18 cellular contexts compared by ENCODE assay signal in genomic region chr6:38164131-38164481, GRCh38.
"Had no signal": no experiment of that assay in that cellular context is flagged by ENCODE, and none has a peak within 500 bp of the region (broad histone marks: within the 10 kb centered on the region; RNA-seq: fewer than 3 reads in every experiment).

No MANE protein-coding gene starts in this region.

- DNase-seq: activated CD4-positive, alpha-beta T cell treated with anti-CD3 and anti-CD28 coated beads, Interleukin-2, amount 10 ng/mL, durations not matched to agents 7 days and 5 days; activated CD4-positive, CD25-positive, alpha-beta regulatory T cell treated with anti-CD3 and anti-CD28 coated beads, Interleukin-2, amount 50 U/mL, for 72 hours; activated CD8-positive, alpha-beta T cell treated with anti-CD3 and anti-CD28 coated beads, Interleukin-2, amount 10 ng/mL, durations not matched to agents 7 days and 5 days; activated gamma-delta T cell; activated naive CD8-positive, alpha-beta T cell treated with anti-CD3 and anti-CD28 coated beads for 36 hours; amygdala; immature natural killer cell; kidney glomerular epithelial cell; mesenchymal stem cell; occipital lobe; stimulated activated CD4-positive, alpha-beta T cell treated with anti-CD3 and anti-CD28 coated beads, Interleukin-4, amount 100 ng/mL, for 1 hour; stimulated activated naive CD4-positive, alpha-beta T cell treated with Interleukin-2 at 50 U/mL for 16 hours; T-helper 1 cell; WERI-Rb-1 had no signal

- H3K9me3 Mint-ChIP-seq: activated CD4-positive, alpha-beta T cell treated with anti-CD3 and anti-CD28 coated beads, Interleukin-2, amount 10 ng/mL, durations not matched to agents 7 days and 5 days; activated naive CD8-positive, alpha-beta T cell treated with anti-CD3 and anti-CD28 coated beads for 36 hours; activated T-helper 1 cell treated with anti-CD3 and anti-CD28 coated beads, Interleukin-12 subunit alpha, Interleukin-12 subunit beta, Interleukin-2, Interleukin-4 antibody, amounts not matched to agents 30 ng/mL and 10 ng/mL and 1 ng/mL, durations not matched to agents 14 hours and 24 hours and 36 hours; immature natural killer cell had no signal

- H3K27me3 Mint-ChIP-seq: activated CD4-positive, alpha-beta T cell treated with anti-CD3 and anti-CD28 coated beads, Interleukin-2, amount 10 ng/mL, durations not matched to agents 7 days and 5 days; activated naive CD8-positive, alpha-beta T cell treated with anti-CD3 and anti-CD28 coated beads for 36 hours had no signal

- H3K4me2 ChIP-seq: hepatocyte had no signal

- H3K79me2 ChIP-seq: hepatocyte had no signal

- ATAC-seq: activated CD8-positive, alpha-beta T cell treated with anti-CD3 and anti-CD28 coated beads, Interleukin-2, amount 10 ng/mL, durations not matched to agents 7 days and 5 days; sciatic nerve had no signal

- H3K27ac Mint-ChIP-seq: activated CD4-positive, alpha-beta T cell treated with anti-CD3 and anti-CD28 coated beads, Interleukin-2, amount 10 ng/mL, durations not matched to agents 7 days and 5 days; activated CD8-positive, alpha-beta T cell treated with anti-CD3 and anti-CD28 coated beads, Interleukin-2, amount 10 ng/mL, durations not matched to agents 7 days and 5 days; activated naive CD8-positive, alpha-beta T cell treated with anti-CD3 and anti-CD28 coated beads for 36 hours; activated T-helper 1 cell treated with anti-CD3 and anti-CD28 coated beads, Interleukin-12 subunit alpha, Interleukin-12 subunit beta, Interleukin-2, Interleukin-4 antibody, amounts not matched to agents 30 ng/mL and 10 ng/mL and 1 ng/mL, durations not matched to agents 14 hours and 24 hours and 36 hours had no signal

- FAIRE-seq: TTC549 had no signal

- H3K27me3 ChIP-seq: hepatocyte had no signal

- H2AFZ ChIP-seq: hepatocyte had no signal

- H3K4me3 Mint-ChIP-seq: activated CD4-positive, alpha-beta T cell treated with anti-CD3 and anti-CD28 coated beads, Interleukin-2, amount 10 ng/mL, durations not matched to agents 7 days and 5 days; activated CD8-positive, alpha-beta T cell treated with anti-CD3 and anti-CD28 coated beads, Interleukin-2, amount 10 ng/mL, durations not matched to agents 7 days and 5 days; activated naive CD8-positive, alpha-beta T cell treated with anti-CD3 and anti-CD28 coated beads for 36 hours; activated T-helper 1 cell treated with anti-CD3 and anti-CD28 coated beads, Interleukin-12 subunit alpha, Interleukin-12 subunit beta, Interleukin-2, Interleukin-4 antibody, amounts not matched to agents 30 ng/mL and 10 ng/mL and 1 ng/mL, durations not matched to agents 14 hours and 24 hours and 36 hours; immature natural killer cell had no signal

- H3K4me3 ChIP-seq: hepatocyte had no signal

- H3K4me1 Mint-ChIP-seq: activated CD4-positive, alpha-beta T cell treated with anti-CD3 and anti-CD28 coated beads, Interleukin-2, amount 10 ng/mL, durations not matched to agents 7 days and 5 days; activated naive CD8-positive, alpha-beta T cell treated with anti-CD3 and anti-CD28 coated beads for 36 hours had no signal

- H3K27ac ChIP-seq: hepatocyte, WERI-Rb-1 had no signal
